ENCODE assay signal across 7 cellular contexts in genomic region chr3:111072016-111072891, GRCh38. TPM values are rescaled to one million over a fixed set of nuclear protein-coding genes. Genes with fewer than 3 reads are reported as not detected.
DNase-seq lines count a peak whose midpoint lies in the region; ATAC-seq and TF ChIP-seq lines count a peak whose summit lies in the region.

No MANE protein-coding gene starts in this region.

- intact Hi-C loops in left lung (cut with DNase I), result no loop called here

- H3K27ac ChIP-seq in SK-N-SH (ENCODE audit: low read depth in 2 of 2, low read length in 1 of 2), result peak overlapping the region; percentile 93 to 96
- peak overlapping the region; percentile 84 to 90 for H3K27ac ChIP-seq in left lung

- peak overlapping the region; percentile 79 for H3K4me2 ChIP-seq in SK-N-SH

- WGBS in SK-N-SH (ENCODE audit: low lambda C conversion rate), result 0% methylated on average over 11 of the region's 71 CpGs

- CTCF ChIA-PET in SK-N-SH (lab: Yijun Ruan, JAX), result interaction anchor here (2.9 kb wide), 1 partner anchor 8 kb away, joined by 17 read pairs; no protein-coding TSS in a partner anchor

- H4K20me1 ChIP-seq in SK-N-SH (ENCODE audit: insufficient read depth), result peaks cover 46% of the 10 kb centered on the region

- H3K27me3 ChIP-seq in SK-N-SH (ENCODE audit: insufficient read depth) (no peaks in the 10 kb centered on the region), left lung (peaks cover 0 to 62% of the 10 kb centered on the region in 2 donors)

- H3K9me2 ChIP-seq in SK-N-SH, result no peaks in the 10 kb centered on the region

- ATAC-seq in GM18858 (IDR thresholded peaks at IDR 0.05; ENCODE audit: unreplicated experiment), result peak; percentile 14
- ATAC-seq in HG02885 (IDR thresholded peaks at IDR 0.05; ENCODE audit: poor library complexity, unreplicated experiment), result peak; percentile 42
- peak; percentile 11 for ATAC-seq in left lung

- H3K4me1 ChIP-seq in SK-N-SH (ENCODE audit: control insufficient read depth in 1 of 2, insufficient read depth in 2 of 2, low read depth in 1 of 2, low read length in 1 of 2), result peaks cover 0 to 6% of the 10 kb centered on the region in 2 experiments; a peak in 3 of 4 replicates
- H3K4me1 ChIP-seq in left lung, result peaks cover 5 to 18% of the 10 kb centered on the region in 2 donors

- POLR2A ChIA-PET in SK-N-SH (lab: Yijun Ruan, JAX), result no interaction called here

- H3F3A ChIP-seq in SK-N-SH (replicated peaks; ENCODE audit: insufficient read depth), result peaks cover 6% of the 10 kb centered on the region

- TF ChIP-seq RAD21 in SK-N-SH (IDR thresholded peaks at IDR 0.05; ENCODE audit: low read length), result no peak

- peaks cover 67% of the 10 kb centered on the region for H3K79me2 ChIP-seq in SK-N-SH (ENCODE audit: insufficient read depth)

- TF ChIP-seq EP300 in SK-N-SH (IDR thresholded peaks at IDR 0.05; ENCODE audit: borderline replicate concordance in 1 of 2, low read depth in 1 of 2, low read length in 1 of 2), result no peak

- no peak overlapping the region for H2AFZ ChIP-seq in SK-N-SH (ENCODE audit: low read depth)

- H3K9me3 ChIP-seq in SK-N-SH (no peaks in the 10 kb centered on the region), left lung (no peaks in the 10 kb centered on the region)

- peak overlapping the region; percentile 85 for H3K9ac ChIP-seq in SK-N-SH

- no peak for TF ChIP-seq CTCF in SK-N-SH (IDR thresholded peaks at IDR 0.05)
- no peak for TF ChIP-seq CTCF in cardiac fibroblast (IDR thresholded peaks at IDR 0.05; ENCODE audit: low read depth, low read length)
- TF ChIP-seq CTCF in left lung (IDR thresholded peaks at IDR 0.05), result no peak

- H3K36me3 ChIP-seq in SK-N-SH (replicated peaks in 1 of 2; ENCODE audit: control insufficient read depth in 1 of 2, insufficient read depth in 2 of 2, low read length in 1 of 2) (no peaks in the 10 kb centered on the region), left lung (no peaks in the 10 kb centered on the region)

- no peak for DNase-seq in SK-N-SH
- DNase-seq in cardiac fibroblast (ENCODE audit: low read depth in 2 of 2), result peak; percentile 43
- DNase-seq in left lung, result peak in 1 of 2 donors; percentile 80
- peak; percentile 11 to 18 for DNase-seq in stimulated activated CD4-positive, alpha-beta T cell treated with anti-CD3 and anti-CD28 coated beads, Interleukin-2, amount 100 ng/mL, for 48 hours
- no peak for DNase-seq in SIG-M5 treated with dmso at 0.1 percent for 504 hours (lab: John Stamatoyannopoulos, UW; ENCODE audit: unreplicated experiment)

- H3K4me3 ChIP-seq in SK-N-SH (ENCODE audit: low read depth in 2 of 2, low read length in 1 of 2) (peak overlapping the region; percentile 78 to 90), cardiac fibroblast (replicated peaks in 1 of 2; ENCODE audit: low read depth in 2 of 2, low read length in 2 of 2) (peak overlapping the region; percentile 90 to 91), left lung (peak overlapping the region; percentile 70 to 84)

TF ChIP-seq in SK-N-SH, 30 proteins besides CTCF, POLR2A, EP300 and RAD21:
- TF ChIP-seq ELF1 (IDR thresholded peaks at IDR 0.05) (no peak), SIN3A (IDR thresholded peaks at IDR 0.05; ENCODE audit: borderline replicate concordance, low read depth, low read length) (peak; percentile 11; the same call in 1 of the 2 replicates), FOXJ3 (CRISPR knock-in tag; IDR thresholded peaks at IDR 0.05) (no peak), IRF3 (IDR thresholded peaks at IDR 0.05; ENCODE audit: low read depth, low read length) (no peak)

RNA-seq across cellular contexts. Expression of gene NECTIN3, which starts 0.6 kb away (rescaled TPM):
- 8.9 and 12.7 TPM in 2 replicates for polyA plus RNA-seq in SK-N-SH (2012; rRNA removed)
- polyA plus RNA-seq in SK-N-SH (2012; cell fraction: cytosol; rRNA removed), result 15.1 and 17.3 TPM in 2 replicates
- 4.0 and 8.7 TPM in 2 replicates for polyA plus RNA-seq in SK-N-SH (2012; cell fraction: nucleus; rRNA removed)
- 10 to 100 TPM; 24.9 to 26.0 TPM for total RNA-seq in left lung

Comparison
In these comparisons a context has a peak if more than half of its experiments do, and no peak if none do; other contexts are left out.
1. DNase-seq: peak in cardiac fibroblast (2 of 2) and stimulated activated CD4-positive, alpha-beta T cell treated with anti-CD3 and anti-CD28 coated beads, Interleukin-2, amount 100 ng/mL, for 48 hours (2 of 2); none in SK-N-SH (single experiment) and SIG-M5 treated with dmso at 0.1 percent for 504 hours (single experiment).
2. Peak in every context shown above with its lines, with median percentiles within 50 percentile points of each other: ATAC-seq and H3K4me3 ChIP-seq.